ENCODE assay signal across 2 cellular contexts in genomic region chr9:36164361-36164760, GRCh38.
A peak's percentile ranks its signal among the peaks of the same experiment; 100 is the strongest.
TF ChIP-seq lines count a peak whose summit lies in the region.

No MANE protein-coding gene starts in this region.

TF ChIP-seq in HEK293, 187 proteins besides CTCF, POLR2A, EP300 and RAD21:
- no peak for TF ChIP-seq ZNF677 (tag by site-specific recombination; IDR thresholded peaks at IDR 0.05)
- TF ChIP-seq, protein P1, sequence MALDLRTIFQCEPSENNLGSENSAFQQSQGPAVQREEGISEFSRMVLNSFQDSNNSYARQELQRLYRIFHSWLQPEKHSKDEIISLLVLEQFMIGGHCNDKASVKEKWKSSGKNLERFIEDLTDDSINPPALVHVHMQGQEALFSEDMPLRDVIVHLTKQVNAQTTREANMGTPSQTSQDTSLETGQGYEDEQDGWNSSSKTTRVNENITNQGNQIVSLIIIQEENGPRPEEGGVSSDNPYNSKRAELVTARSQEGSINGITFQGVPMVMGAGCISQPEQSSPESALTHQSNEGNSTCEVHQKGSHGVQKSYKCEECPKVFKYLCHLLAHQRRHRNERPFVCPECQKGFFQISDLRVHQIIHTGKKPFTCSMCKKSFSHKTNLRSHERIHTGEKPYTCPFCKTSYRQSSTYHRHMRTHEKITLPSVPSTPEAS (tag by site-specific recombination; IDR thresholded peaks at IDR 0.05): peak; percentile 41; the same call in 1 of the 2 replicates

TF ChIP-seq in K562, 482 proteins besides CTCF, POLR2A, EP300 and RAD21:
- peak; percentile 86 for TF ChIP-seq NFIC (IDR thresholded peaks at IDR 0.05)
- TF ChIP-seq ZNF197 (CRISPR knock-in tag; IDR thresholded peaks at IDR 0.05; ENCODE audit: low read depth): no peak
